16 cellular contexts compared by ENCODE assay signal in genomic region chr20:61936701-61937131, GRCh38.
"Had no signal": no experiment of that assay in that cellular context is flagged by ENCODE, and none has a peak within 500 bp of the region (broad histone marks: within the 10 kb centered on the region; RNA-seq: fewer than 3 reads in every experiment).

No MANE protein-coding gene starts in this region.

- H3K4me3 ChIP-seq: ascending aorta, breast epithelium, uterus had no signal

- H3K4me2 ChIP-seq: SK-N-SH had no signal

- H3K9me3 ChIP-seq: ascending aorta, breast epithelium, SK-N-SH, uterus had no signal

- H3K9me3 Mint-ChIP-seq: activated CD4-positive, alpha-beta memory T cell treated with anti-CD3 and anti-CD28 coated beads, Interleukin-2, amount 10 ng/mL, durations not matched to agents 7 days and 5 days; endodermal cell; immature natural killer cell; nephron; stimulated activated memory B cell treated with anti-CD40 and anti-IgM and Interleukin-4, amounts not matched to agents 10 μg/mL and 1 μg/mL and 100 μg/mL, for 72 hours; T-cell had no signal

- DNase-seq: activated CD4-positive, alpha-beta memory T cell treated with anti-CD3 and anti-CD28 coated beads, Interleukin-2, amount 10 ng/mL, durations not matched to agents 7 days and 5 days; activated CD4-positive, alpha-beta T cell treated with anti-CD3 and anti-CD28 coated beads for 1 hour; activated naive CD4-positive, alpha-beta T cell; activated T-cell treated with anti-CD3 and anti-CD28 coated beads, Interleukin-2, amount 50 U/mL, for 48 hours; immature natural killer cell; left colon; SK-N-SH; T-helper 9 cell; uterus had no signal

- H3K4me1 ChIP-seq: ascending aorta, breast epithelium, uterus had no signal

- H3K27ac ChIP-seq: ascending aorta, breast epithelium, uterus had no signal

- H3K27me3 ChIP-seq: ascending aorta, breast epithelium, uterus had no signal

- H3K4me3 Mint-ChIP-seq: activated CD4-positive, alpha-beta memory T cell treated with anti-CD3 and anti-CD28 coated beads, Interleukin-2, amount 10 ng/mL, durations not matched to agents 7 days and 5 days; endodermal cell; immature natural killer cell; nephron; stimulated activated memory B cell treated with anti-CD40 and anti-IgM and Interleukin-4, amounts not matched to agents 10 μg/mL and 1 μg/mL and 100 μg/mL, for 72 hours; T-cell had no signal

- H3K9ac ChIP-seq: SK-N-SH had no signal

- H3K27ac Mint-ChIP-seq: activated CD4-positive, alpha-beta memory T cell treated with anti-CD3 and anti-CD28 coated beads, Interleukin-2, amount 10 ng/mL, durations not matched to agents 7 days and 5 days; endodermal cell; immature natural killer cell; nephron; stimulated activated memory B cell treated with anti-CD40 and anti-IgM and Interleukin-4, amounts not matched to agents 10 μg/mL and 1 μg/mL and 100 μg/mL, for 72 hours; T-cell had no signal

- H3K27me3 Mint-ChIP-seq: activated CD4-positive, alpha-beta memory T cell treated with anti-CD3 and anti-CD28 coated beads, Interleukin-2, amount 10 ng/mL, durations not matched to agents 7 days and 5 days had no signal

- H3K4me1 Mint-ChIP-seq: activated CD4-positive, alpha-beta memory T cell treated with anti-CD3 and anti-CD28 coated beads, Interleukin-2, amount 10 ng/mL, durations not matched to agents 7 days and 5 days; nephron; stimulated activated memory B cell treated with anti-CD40 and anti-IgM and Interleukin-4, amounts not matched to agents 10 μg/mL and 1 μg/mL and 100 μg/mL, for 72 hours had no signal

- FAIRE-seq: frontal cortex had no signal

- H3K36me3 Mint-ChIP-seq: immature natural killer cell; stimulated activated memory B cell treated with anti-CD40 and anti-IgM and Interleukin-4, amounts not matched to agents 10 μg/mL and 1 μg/mL and 100 μg/mL, for 72 hours; T-cell had no signal

- H3K36me3 ChIP-seq: ascending aorta, breast epithelium, uterus had no signal

- ATAC-seq: left colon; stimulated activated memory B cell treated with anti-CD40 and anti-IgM and Interleukin-4, amounts not matched to agents 10 μg/mL and 1 μg/mL and 100 μg/mL, for 72 hours; T-cell had no signal
